ENCODE assay signal across 20 cellular contexts in genomic region chr7:50565559-50565916, GRCh38. TPM values are rescaled to one million over a fixed set of nuclear protein-coding genes. Genes with fewer than 3 reads are reported as not detected.
DNase-seq lines count a peak whose midpoint lies in the region; ATAC-seq, FAIRE-seq and TF ChIP-seq lines count a peak whose summit lies in the region.
"Had no signal": no experiment of that assay in that cellular context is flagged by ENCODE, and none has a peak within 500 bp of the region (broad histone marks: within the 10 kb centered on the region; RNA-seq: fewer than 3 reads in every experiment).

No MANE protein-coding gene starts in this region.

- TSS peak; percentile 56 for BruUV-seq in HepG2 (replicated peaks; lab: Mats Ljungman, UMichigan)

- TF ChIP-seq CTCF in 22Rv1 (IDR thresholded peaks at IDR 0.05) (no peak), colonic mucosa (IDR thresholded peaks at IDR 0.05) (no peak), HepG2 (CRISPR knock-in tag; IDR thresholded peaks at IDR 0.05) (no peak)

- H3K4me3 ChIP-seq in colonic mucosa (peak overlapping the region; percentile 21), HepG2 (replicated peaks in 1 of 3; ENCODE audit: insufficient read depth in 1 of 3, low read depth in 2 of 3, low read length in 3 of 3) (peak overlapping the region in 2 of 3 experiments; percentile 58 to 68; a peak in 5 of 6 replicates), small intestine (ENCODE audit: low read depth in 1 of 2, low read length in 2 of 2) (peak overlapping the region in 1 of 2 donors; percentile 32)
- H3K4me3 ChIP-seq: PC-9 had no signal

- peaks cover 7% of the 10 kb centered on the region for H3K4me1 ChIP-seq in colonic mucosa
- peaks cover 57% of the 10 kb centered on the region for H3K4me1 ChIP-seq in HepG2 (ENCODE audit: insufficient read depth, low read length)
- H3K4me1 ChIP-seq in small intestine (ENCODE audit: control insufficient read depth in 2 of 2, insufficient read depth in 1 of 2, low read depth in 1 of 2, low read length in 1 of 2): peaks cover 0 to 5% of the 10 kb centered on the region in 2 donors

- no peak for TF ChIP-seq POLR2A in HepG2 (IDR thresholded peaks at IDR 0.05; ENCODE audit: insufficient read depth in 1 of 2, low read depth in 2 of 2, low read length in 2 of 2)

- H3K9me3 ChIP-seq in colonic mucosa (no peaks in the 10 kb centered on the region), HepG2 (ENCODE audit: low read length) (no peaks in the 10 kb centered on the region), small intestine (ENCODE audit: control insufficient read depth, low read depth) (no peaks in the 10 kb centered on the region)

- DNase-seq in colonic mucosa (no peak), HepG2 (ENCODE audit: low spot score) (no peak), small intestine (no peak), dedifferentiated amniotic fluid mesenchymal stem cell (ENCODE audit: extremely low spot score) (no peak), iPS-NIHi11 (ENCODE audit: low spot score) (no peak), NCI-H1417 (lab: John Stamatoyannopoulos, UW) (no peak)
- DNase-seq: CD4-positive, alpha-beta T cell; NCI-H1105; NCI-H1694; NCI-H2107; NCI-H226; NCI-H524 treated with DMSO at 0.1 percent for 48 hours; PC-9 had no signal

- no peaks in the 10 kb centered on the region for H3K27me3 ChIP-seq in colonic mucosa
- no peaks in the 10 kb centered on the region for H3K27me3 ChIP-seq in HepG2 (ENCODE audit: control insufficient read depth in 1 of 2, insufficient read depth in 2 of 2, low read length in 2 of 2)
- H3K27me3 ChIP-seq in small intestine (ENCODE audit: control insufficient read depth in 2 of 2, insufficient read depth in 2 of 2, low read length in 2 of 2): no peaks in the 10 kb centered on the region

- H3K4me2 ChIP-seq in HepG2 (ENCODE audit: low read depth, low read length): peak overlapping the region; percentile 87
- H3K4me2 ChIP-seq: PC-9 had no signal

- H3K9ac ChIP-seq in colonic mucosa (ENCODE audit: low read depth in 2 of 2, low read length in 2 of 2): peak overlapping the region in 1 of 2 donors; percentile 42
- H3K9ac ChIP-seq in HepG2 (ENCODE audit: insufficient read depth, low read depth, low read length): peak overlapping the region; percentile 62

- FAIRE-seq in HepG2 (lab: Jason Lieb, UNC) (no peak), small intestine (lab: Jason Lieb, UNC) (no peak)
- FAIRE-seq: A204.1, GM12892, H1 had no signal

- H2AFZ ChIP-seq in HepG2 (ENCODE audit: low read length): no peak overlapping the region
- H2AFZ ChIP-seq: PC-9 had no signal

- H3K79me2 ChIP-seq in HepG2 (ENCODE audit: insufficient read depth, low read length): peaks cover 14% of the 10 kb centered on the region

- in situ Hi-C loops in HepG2 (cut with HindIII; ENCODE audit: extremely low pct_ligation_motif_present, low pct_unique_long_range_greater_than_20kb): no loop called here

- TF ChIP-seq RAD21 in HepG2 (CRISPR knock-in tag; IDR thresholded peaks at IDR 0.05): no peak

- POLR2A ChIA-PET in HepG2 (lab: Yijun Ruan, JAX): interaction anchor here (0.6 to 2.5 kb wide), 14 partner anchors 9 to 123 kb away, joined by 3 to 28 read pairs (median 8); no protein-coding TSS in a partner anchor

- H3K27ac ChIP-seq in 22Rv1 (peak overlapping the region; percentile 48), colonic mucosa (peak overlapping the region; percentile 65), HepG2 (ENCODE audit: extremely low read length, insufficient read depth, low read length) (peak overlapping the region; percentile 83), small intestine (ENCODE audit: low read depth in 1 of 2, low read length in 1 of 2) (peak overlapping the region; percentile 52 to 60)
- H3K27ac ChIP-seq: PC-9, RWPE1 had no signal

- 0% methylated on average over 2 of the region's 2 CpGs for WGBS in HepG2 (ENCODE audit: low lambda C conversion rate)
- 16 to 62% (median 22%) methylated on average over 2 of the region's 2 CpGs for WGBS in small intestine, 3 donors

- ATAC-seq in HepG2: peak; percentile 52

- intact Hi-C loops in colonic mucosa (cut with DNase I) (no loop called here), HepG2 (cut with micrococcal nuclease; ENCODE audit: unreplicated experiment) (no loop called here)

- TF ChIP-seq EP300 in HepG2 (IDR thresholded peaks at IDR 0.05; ENCODE audit: low read depth in 2 of 2, low read length in 2 of 2) (0 out of 4 replicates have a peak, but pooled peaks of 1 of the 2 experiments have one; percentile 15), HepG2 (CRISPR knock-in tag; IDR thresholded peaks at IDR 0.05; ENCODE audit: borderline replicate concordance) (no peak)

- no peaks in the 10 kb centered on the region for H4K20me1 ChIP-seq in HepG2 (ENCODE audit: insufficient read depth, low read length)

- CTCF ChIA-PET in HepG2 (lab: Yijun Ruan, JAX; ENCODE audit: low intra/inter-chr PET ratio, low total read pairs): no interaction called here

- H3K36me3 ChIP-seq in colonic mucosa (no peaks in the 10 kb centered on the region), HepG2 (replicated peaks in 1 of 2; ENCODE audit: control insufficient read depth in 1 of 2, insufficient read depth in 2 of 2, low read length in 2 of 2) (no peaks in the 10 kb centered on the region), small intestine (ENCODE audit: control insufficient read depth in 2 of 2, insufficient read depth in 2 of 2, low read length in 2 of 2) (no peaks in the 10 kb centered on the region)

TF ChIP-seq in HepG2, 621 proteins besides CTCF, POLR2A, EP300 and RAD21 (continues in another document):
- TF ChIP-seq ZNF572 (CRISPR knock-in tag; IDR thresholded peaks at IDR 0.05) (no peak), HNF1A (IDR thresholded peaks at IDR 0.05; ENCODE audit: low read depth) (no peak), HNF1A (CRISPR knock-in tag; IDR thresholded peaks at IDR 0.05; ENCODE audit: borderline replicate concordance) (peak; percentile 43; the same call in 1 of the 2 replicates), ZNF777 (CRISPR knock-in tag; IDR thresholded peaks at IDR 0.05) (no peak), TOPORS (CRISPR knock-in tag; IDR thresholded peaks at IDR 0.05) (no peak), NR2C2 (CRISPR knock-in tag; IDR thresholded peaks at IDR 0.05; ENCODE audit: borderline replicate concordance) (peak; percentile 21; the same call in 1 of the 2 replicates), GZF1 (CRISPR knock-in tag; IDR thresholded peaks at IDR 0.05) (no peak)

RNA-seq across cellular contexts. Expression of gene DDC, which starts 0.3 kb away (rescaled TPM):
- total RNA-seq in colonic mucosa (10 to 100 TPM; 85.4 to 90.2 TPM), HepG2 (2016; rRNA removed; fragmentation: Illumina TruSeq; extraction: Trizol) (93.3 and 126 TPM in 2 replicates)
- 23.4 and 29.3 TPM in 2 replicates for total RNA-seq in HepG2 (2016; cell fraction: cytosol; rRNA removed; fragmentation: Illumina TruSeq; extraction: Trizol; ENCODE audit: low read depth)
- 98.6 and 126 TPM in 2 replicates for total RNA-seq in HepG2 (2016; cell fraction: insoluble cytoplasmic fraction; rRNA removed; fragmentation: Illumina TruSeq; extraction: Trizol)
- total RNA-seq in HepG2 (2016; cell fraction: membrane; rRNA removed; fragmentation: Illumina TruSeq; extraction: Trizol): 43.9 and 45.3 TPM in 2 replicates
- 63.9 and 66.7 TPM in 2 replicates for total RNA-seq in HepG2 (2016; cell fraction: nucleus; rRNA removed; fragmentation: Illumina TruSeq; extraction: Trizol)
- polyA plus RNA-seq in HepG2 (2011; rRNA removed) (10.1 and 11.7 TPM in 2 replicates), small intestine (100 to 1,000 TPM; 127 to 689 (median 418) TPM)
- 10.8 and 11.7 TPM in 2 replicates for polyA plus RNA-seq in HepG2 (2011; cell fraction: cytosol; rRNA removed)
- polyA plus RNA-seq in HepG2 (2011; cell fraction: nucleus; rRNA removed): 7.3 and 9.2 TPM in 2 replicates
- polyA plus RNA-seq in HepG2 (2012): 25.0 and 51.6 TPM in 2 replicates
- polyA plus RNA-seq in HepG2 (2016; cell fraction: cytosol; fragmentation: Illumina TruSeq; extraction: Trizol; ENCODE audit: low read depth): 17.2 and 21.3 TPM in 2 replicates
- 93.5 and 100 TPM in 2 replicates for polyA plus RNA-seq in HepG2 (2016; cell fraction: insoluble cytoplasmic fraction; fragmentation: Illumina TruSeq; extraction: Trizol; ENCODE audit: low read depth)
- polyA plus RNA-seq in HepG2 (2016; cell fraction: membrane; fragmentation: Illumina TruSeq; extraction: Trizol; ENCODE audit: low read depth): 22.3 and 29.4 TPM in 2 replicates
- 62.4 and 68.1 TPM in 2 replicates for polyA plus RNA-seq in HepG2 (2016; cell fraction: nucleus; fragmentation: Illumina TruSeq; extraction: Trizol; ENCODE audit: insufficient read depth, low read depth)
- polyA minus RNA-seq in HepG2 (2011; rRNA and poly(A)+ RNA removed; ENCODE audit: low replicate concordance): 14.2 TPM in 1 of 2 replicates, not detected in the other
- polyA minus RNA-seq in HepG2 (2011; cell fraction: cytosol; rRNA and poly(A)+ RNA removed): 6.2 and 7.7 TPM in 2 replicates
- 10.3 and 12.4 TPM in 2 replicates for polyA minus RNA-seq in HepG2 (2011; cell fraction: nucleus; rRNA and poly(A)+ RNA removed)
- total RNA-seq: CD4-positive, alpha-beta T cell; H1; LHCN-M2; PC-9 had no signal
- polyA plus RNA-seq: BJ had no signal
